15 cellular contexts compared by ENCODE assay signal in genomic region chr21:31162827-31163226, GRCh38.
DNase-seq lines count a peak whose midpoint lies in the region; ATAC-seq and TF ChIP-seq lines count a peak whose summit lies in the region.
"Had no signal": no experiment of that assay in that cellular context is flagged by ENCODE, and none has a peak within 500 bp of the region (broad histone marks: within the 10 kb centered on the region; RNA-seq: fewer than 3 reads in every experiment).

No MANE protein-coding gene starts in this region.

- H3K36me3 Mint-ChIP-seq in activated T-cell treated with anti-CD3 and anti-CD28 coated beads, Interleukin-2, amount 50 U/mL, for 4 hours (ENCODE audit: insufficient read depth), result peaks cover 20% of the 10 kb centered on the region

- H3K4me1 Mint-ChIP-seq in activated T-cell treated with anti-CD3 and anti-CD28 coated beads, Interleukin-2, amount 50 U/mL, for 4 hours (ENCODE audit: low read depth), result peaks cover 88% of the 10 kb centered on the region

- POLR2A ChIA-PET in RWPE1 (lab: Yijun Ruan, JAX; ENCODE audit: low non-redundant PET), result no interaction called here

- no peak for ATAC-seq in activated T-cell treated with anti-CD3 and anti-CD28 coated beads, Interleukin-2, amount 50 U/mL, for 4 hours
- ATAC-seq: HCT116 had no signal

- H3K27me3 ChIP-seq in fibroblast of lung (ENCODE audit: control insufficient read depth, insufficient read depth, low read length) (no peaks in the 10 kb centered on the region), Peyer's patch (no peaks in the 10 kb centered on the region)
- H3K27me3 ChIP-seq: vagina had no signal

- H3K9me3 ChIP-seq in fibroblast of lung (ENCODE audit: control insufficient read depth, insufficient read depth, low read depth, low read length) (no peaks in the 10 kb centered on the region), Peyer's patch (no peaks in the 10 kb centered on the region)
- H3K9me3 ChIP-seq: vagina had no signal

- no peak overlapping the region for H3K9ac ChIP-seq in fibroblast of lung (ENCODE audit: insufficient read depth, low read length)

- TF ChIP-seq CTCF in RWPE1 (conservative IDR thresholded peaks at IDR 0.05; ENCODE audit: low read depth) (no peak), fibroblast of lung (conservative IDR thresholded peaks at IDR 0.05 in 1 of 2, IDR thresholded peaks at IDR 0.05 in 1 of 2; ENCODE audit: low read depth in 1 of 2, low read length in 2 of 2) (no peak), Peyer's patch (IDR thresholded peaks at IDR 0.05) (no peak)

- H3K9me3 Mint-ChIP-seq in activated T-cell treated with anti-CD3 and anti-CD28 coated beads, Interleukin-2, amount 50 U/mL, for 4 hours, result no peaks in the 10 kb centered on the region
- H3K9me3 Mint-ChIP-seq: activated B cell treated with CpG ODN at 0.5 μM for 24 hours had no signal

- no peak overlapping the region for H3K4me2 ChIP-seq in fibroblast of lung (ENCODE audit: extremely low read depth, insufficient read depth, low read length)

- CTCF ChIA-PET in RWPE1 (lab: Yijun Ruan, JAX), result interaction anchor here (0.5 kb wide), 1 partner anchor 61 kb away, joined by 4 read pairs; no protein-coding TSS in a partner anchor

- DNase-seq in activated T-cell treated with anti-CD3 and anti-CD28 coated beads, Interleukin-2, amount 50 U/mL, for 4 hours, result no peak
- DNase-seq in activated T-cell treated with anti-CD3 and anti-CD28 coated beads for 4 hours, result no peak
- peak; percentile 10 for DNase-seq in RWPE1 (ENCODE audit: low spot score)
- peak; percentile 61 to 68 for DNase-seq in fibroblast of lung (ENCODE audit: low read depth in 2 of 2)
- peak; percentile 41 for DNase-seq in skeletal muscle cell (ENCODE audit: low read depth)
- DNase-seq in Peyer's patch, result no peak
- DNase-seq in SIG-M5 (lab: John Stamatoyannopoulos, UW), result no peak
- DNase-seq in cerebellum (ENCODE audit: low spot score), result no peak
- DNase-seq: activated B cell treated with CpG ODN at 0.5 μM for 24 hours; activated effector memory CD4-positive, alpha-beta T cell treated with anti-CD3 and anti-CD28 coated beads, Interleukin-2, amount 50 U/mL, for 16 hours; cortex of kidney; NCI-H1092 treated with DMSO at 0.1 percent for 48 hours; NCI-H526 had no signal

- TF ChIP-seq POLR2A in Peyer's patch (IDR thresholded peaks at IDR 0.05), result no peak

- H3K27ac ChIP-seq in RWPE1 (no peak overlapping the region), fibroblast of lung (ENCODE audit: insufficient read depth, low read length) (no peak overlapping the region), Peyer's patch (no peak overlapping the region)
- H3K27ac ChIP-seq: vagina had no signal

- H3K27me3 Mint-ChIP-seq in activated T-cell treated with anti-CD3 and anti-CD28 coated beads, Interleukin-2, amount 50 U/mL, for 4 hours (ENCODE audit: low read depth), result no peaks in the 10 kb centered on the region

- H3K4me1 ChIP-seq in fibroblast of lung (ENCODE audit: control insufficient read depth, extremely low read depth, insufficient read depth, low read length) (no peaks in the 10 kb centered on the region), Peyer's patch (no peaks in the 10 kb centered on the region)
- H3K4me1 ChIP-seq: vagina had no signal

- H3K36me3 ChIP-seq in fibroblast of lung (ENCODE audit: control insufficient read depth, insufficient read depth, low read length) (no peaks in the 10 kb centered on the region), Peyer's patch (no peaks in the 10 kb centered on the region)

- no peaks in the 10 kb centered on the region for H4K20me1 ChIP-seq in fibroblast of lung (ENCODE audit: control insufficient read depth, extremely low read depth, insufficient read depth, low read length)

- no peak overlapping the region for H3K4me3 ChIP-seq in fibroblast of lung (replicated peaks in 1 of 4; ENCODE audit: control extremely low read depth in 1 of 4, insufficient read depth in 1 of 4, low read depth in 3 of 4, low read length in 4 of 4)
- H3K4me3 ChIP-seq in skeletal muscle cell (ENCODE audit: low read depth, low read length), result no peak overlapping the region
- H3K4me3 ChIP-seq in Peyer's patch, result no peak overlapping the region
- H3K4me3 ChIP-seq: vagina had no signal

- H2AFZ ChIP-seq in fibroblast of lung (ENCODE audit: low read length), result no peak overlapping the region

- H3K4me3 Mint-ChIP-seq in activated T-cell treated with anti-CD3 and anti-CD28 coated beads, Interleukin-2, amount 50 U/mL, for 4 hours, result peak overlapping the region; percentile 33
- H3K4me3 Mint-ChIP-seq: activated B cell treated with CpG ODN at 0.5 μM for 24 hours had no signal

- no peaks in the 10 kb centered on the region for H3K79me2 ChIP-seq in fibroblast of lung (ENCODE audit: control insufficient read depth, insufficient read depth, low read length)

Comparison
In these comparisons a context has a peak if more than half of its experiments do, and no peak if none do; other contexts are left out.
1. DNase-seq: peak in RWPE1 (single experiment), fibroblast of lung (2 of 2) and skeletal muscle cell (single experiment); none in activated T-cell treated with anti-CD3 and anti-CD28 coated beads, Interleukin-2, amount 50 U/mL, for 4 hours (single experiment), activated T-cell treated with anti-CD3 and anti-CD28 coated beads for 4 hours (single experiment), Peyer's patch (0 of 3), SIG-M5 (single experiment) and cerebellum (single experiment).